ENCODE assay signal across 1 cellular context in genomic region chr1:95072532-95073419, GRCh38.
TF ChIP-seq lines count a peak whose summit lies in the region.

A gene with protein sequence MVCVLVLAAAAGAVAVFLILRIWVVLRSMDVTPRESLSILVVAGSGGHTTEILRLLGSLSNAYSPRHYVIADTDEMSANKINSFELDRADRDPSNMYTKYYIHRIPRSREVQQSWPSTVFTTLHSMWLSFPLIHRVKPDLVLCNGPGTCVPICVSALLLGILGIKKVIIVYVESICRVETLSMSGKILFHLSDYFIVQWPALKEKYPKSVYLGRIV (minus strand): TSS chr1:95072951. CDS start chr1:95072898, 53 bp downstream.

TF ChIP-seq in K562, 482 proteins besides CTCF, POLR2A, EP300 and RAD21 (continued from another document and continues in another):
- TF ChIP-seq REST (CRISPR knock-in tag; IDR thresholded peaks at IDR 0.05; ENCODE audit: low read depth) (no peak), SRSF1 (IDR thresholded peaks at IDR 0.05; ENCODE audit: low read depth, low read length) (no peak), TGIF2 (CRISPR knock-in tag; IDR thresholded peaks at IDR 0.05) (no peak), ZSCAN29 (IDR thresholded peaks at IDR 0.05) (no peak), DLX4 (CRISPR knock-in tag; IDR thresholded peaks at IDR 0.05) (no peak), ZNF175 (CRISPR knock-in tag; IDR thresholded peaks at IDR 0.05; ENCODE audit: low read depth) (no peak), MAFK (IDR thresholded peaks at IDR 0.05; ENCODE audit: low read length) (no peak), SMARCC2 (IDR thresholded peaks at IDR 0.05; ENCODE audit: low read depth) (no peak), DIDO1 (tag; IDR thresholded peaks at IDR 0.05; ENCODE audit: low read depth) (peak; percentile 86), MYNN (IDR thresholded peaks at IDR 0.05) (no peak), MYNN (CRISPR knock-in tag; IDR thresholded peaks at IDR 0.05) (no peak), U2AF1 (optimal IDR thresholded peaks at IDR 0.05; ENCODE audit: low read depth, low read length) (no peak), ZNF121 (CRISPR knock-in tag; conservative IDR thresholded peaks at IDR 0.05) (no peak), PCBP1 (IDR thresholded peaks at IDR 0.05; ENCODE audit: low read depth, low read length, poor library complexity, severe bottlenecking) (no peak), POLR2AphosphoS2 (IDR thresholded peaks at IDR 0.05; ENCODE audit: low read length) (no peak), ELF1 (tag; IDR thresholded peaks at IDR 0.05) (peak; percentile 95), SNAPC5 (CRISPR knock-in tag; IDR thresholded peaks at IDR 0.05) (no peak), NUFIP1 (IDR thresholded peaks at IDR 0.05; ENCODE audit: partially characterized antibody) (no peak), PML (IDR thresholded peaks at IDR 0.05; ENCODE audit: low read length) (no peak; the same call in 1 of the 2 replicates), GTF3C2 (IDR thresholded peaks at IDR 0.05; ENCODE audit: borderline replicate concordance, extremely low read depth, insufficient read length) (no peak), GABPB2 (CRISPR knock-in tag; conservative IDR thresholded peaks at IDR 0.05) (no peak), ZKSCAN3 (CRISPR knock-in tag; IDR thresholded peaks at IDR 0.05) (no peak), FIP1L1 (IDR thresholded peaks at IDR 0.05; ENCODE audit: low read depth, low read length, poor library complexity, severe bottlenecking) (no peak), ZNF699 (CRISPR knock-in tag; IDR thresholded peaks at IDR 0.05; ENCODE audit: insufficient replicate concordance) (no peak), MCM2 (IDR thresholded peaks at IDR 0.05; ENCODE audit: low read depth) (no peak), FOXK1 (CRISPR knock-in tag; IDR thresholded peaks at IDR 0.05; ENCODE audit: borderline replicate concordance) (0 out of 2 replicates have a peak, but pooled peaks have one; percentile 66), NR1H2 (CRISPR knock-in tag; IDR thresholded peaks at IDR 0.05) (no peak), ZNF408 (CRISPR knock-in tag; IDR thresholded peaks at IDR 0.05; ENCODE audit: low read depth) (no peak), SP1 (CRISPR knock-in tag; IDR thresholded peaks at IDR 0.05) (peak; percentile 75), HCFC1 (IDR thresholded peaks at IDR 0.05; ENCODE audit: low read depth, low read length) (peak; percentile 93), RUNX1 (IDR thresholded peaks at IDR 0.05; ENCODE audit: low read depth) (no peak), CEBPG (CRISPR knock-in tag; IDR thresholded peaks at IDR 0.05) (no peak), CEBPG (tag; conservative IDR thresholded peaks at IDR 0.05 in 1 of 2, IDR thresholded peaks at IDR 0.05 in 1 of 2) (no peak), NR2F6 (CRISPR knock-in tag; IDR thresholded peaks at IDR 0.05) (no peak), EZH2 (IDR thresholded peaks at IDR 0.05; ENCODE audit: borderline replicate concordance, low read depth, low read length) (no peak), RBM39 (optimal IDR thresholded peaks at IDR 0.05; ENCODE audit: low read depth, low read length) (no peak), TAF9B (IDR thresholded peaks at IDR 0.05; ENCODE audit: partially characterized antibody) (peak; percentile 25), ASH1L (IDR thresholded peaks at IDR 0.05; ENCODE audit: borderline replicate concordance, low read depth, partially characterized antibody) (peak; percentile 74), ZNF780A (CRISPR knock-in tag; IDR thresholded peaks at IDR 0.05) (no peak)
- TF ChIP-seq, protein P1, sequence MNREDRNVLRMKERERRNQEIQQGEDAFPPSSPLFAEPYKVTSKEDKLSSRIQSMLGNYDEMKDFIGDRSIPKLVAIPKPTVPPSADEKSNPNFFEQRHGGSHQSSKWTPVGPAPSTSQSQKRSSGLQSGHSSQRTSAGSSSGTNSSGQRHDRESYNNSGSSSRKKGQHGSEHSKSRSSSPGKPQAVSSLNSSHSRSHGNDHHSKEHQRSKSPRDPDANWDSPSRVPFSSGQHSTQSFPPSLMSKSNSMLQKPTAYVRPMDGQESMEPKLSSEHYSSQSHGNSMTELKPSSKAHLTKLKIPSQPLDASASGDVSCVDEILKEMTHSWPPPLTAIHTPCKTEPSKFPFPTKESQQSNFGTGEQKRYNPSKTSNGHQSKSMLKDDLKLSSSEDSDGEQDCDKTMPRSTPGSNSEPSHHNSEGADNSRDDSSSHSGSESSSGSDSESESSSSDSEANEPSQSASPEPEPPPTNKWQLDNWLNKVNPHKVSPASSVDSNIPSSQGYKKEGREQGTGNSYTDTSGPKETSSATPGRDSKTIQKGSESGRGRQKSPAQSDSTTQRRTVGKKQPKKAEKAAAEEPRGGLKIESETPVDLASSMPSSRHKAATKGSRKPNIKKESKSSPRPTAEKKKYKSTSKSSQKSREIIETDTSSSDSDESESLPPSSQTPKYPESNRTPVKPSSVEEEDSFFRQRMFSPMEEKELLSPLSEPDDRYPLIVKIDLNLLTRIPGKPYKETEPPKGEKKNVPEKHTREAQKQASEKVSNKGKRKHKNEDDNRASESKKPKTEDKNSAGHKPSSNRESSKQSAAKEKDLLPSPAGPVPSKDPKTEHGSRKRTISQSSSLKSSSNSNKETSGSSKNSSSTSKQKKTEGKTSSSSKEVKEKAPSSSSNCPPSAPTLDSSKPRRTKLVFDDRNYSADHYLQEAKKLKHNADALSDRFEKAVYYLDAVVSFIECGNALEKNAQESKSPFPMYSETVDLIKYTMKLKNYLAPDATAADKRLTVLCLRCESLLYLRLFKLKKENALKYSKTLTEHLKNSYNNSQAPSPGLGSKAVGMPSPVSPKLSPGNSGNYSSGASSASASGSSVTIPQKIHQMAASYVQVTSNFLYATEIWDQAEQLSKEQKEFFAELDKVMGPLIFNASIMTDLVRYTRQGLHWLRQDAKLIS (CRISPR knock-in tag; IDR thresholded peaks at IDR 0.05), result 0 out of 2 replicates have a peak, but pooled peaks have one; percentile 42
- TF ChIP-seq, protein P2, sequence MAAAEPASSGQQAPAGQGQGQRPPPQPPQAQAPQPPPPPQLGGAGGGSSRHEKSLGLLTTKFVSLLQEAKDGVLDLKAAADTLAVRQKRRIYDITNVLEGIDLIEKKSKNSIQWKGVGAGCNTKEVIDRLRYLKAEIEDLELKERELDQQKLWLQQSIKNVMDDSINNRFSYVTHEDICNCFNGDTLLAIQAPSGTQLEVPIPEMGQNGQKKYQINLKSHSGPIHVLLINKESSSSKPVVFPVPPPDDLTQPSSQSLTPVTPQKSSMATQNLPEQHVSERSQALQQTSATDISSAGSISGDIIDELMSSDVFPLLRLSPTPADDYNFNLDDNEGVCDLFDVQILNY (CRISPR knock-in tag; IDR thresholded peaks at IDR 0.05), result no peak
- TF ChIP-seq, protein P3, sequence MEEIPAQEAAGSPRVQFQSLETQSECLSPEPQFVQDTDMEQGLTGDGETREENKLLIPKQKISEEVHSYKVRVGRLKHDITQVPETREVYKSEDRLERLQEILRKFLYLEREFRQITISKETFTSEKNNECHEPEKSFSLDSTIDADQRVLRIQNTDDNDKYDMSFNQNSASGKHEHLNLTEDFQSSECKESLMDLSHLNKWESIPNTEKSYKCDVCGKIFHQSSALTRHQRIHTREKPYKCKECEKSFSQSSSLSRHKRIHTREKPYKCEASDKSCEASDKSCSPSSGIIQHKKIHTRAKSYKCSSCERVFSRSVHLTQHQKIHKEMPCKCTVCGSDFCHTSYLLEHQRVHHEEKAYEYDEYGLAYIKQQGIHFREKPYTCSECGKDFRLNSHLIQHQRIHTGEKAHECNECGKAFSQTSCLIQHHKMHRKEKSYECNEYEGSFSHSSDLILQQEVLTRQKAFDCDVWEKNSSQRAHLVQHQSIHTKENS (CRISPR knock-in tag; IDR thresholded peaks at IDR 0.05), result no peak
- TF ChIP-seq, protein P4, sequence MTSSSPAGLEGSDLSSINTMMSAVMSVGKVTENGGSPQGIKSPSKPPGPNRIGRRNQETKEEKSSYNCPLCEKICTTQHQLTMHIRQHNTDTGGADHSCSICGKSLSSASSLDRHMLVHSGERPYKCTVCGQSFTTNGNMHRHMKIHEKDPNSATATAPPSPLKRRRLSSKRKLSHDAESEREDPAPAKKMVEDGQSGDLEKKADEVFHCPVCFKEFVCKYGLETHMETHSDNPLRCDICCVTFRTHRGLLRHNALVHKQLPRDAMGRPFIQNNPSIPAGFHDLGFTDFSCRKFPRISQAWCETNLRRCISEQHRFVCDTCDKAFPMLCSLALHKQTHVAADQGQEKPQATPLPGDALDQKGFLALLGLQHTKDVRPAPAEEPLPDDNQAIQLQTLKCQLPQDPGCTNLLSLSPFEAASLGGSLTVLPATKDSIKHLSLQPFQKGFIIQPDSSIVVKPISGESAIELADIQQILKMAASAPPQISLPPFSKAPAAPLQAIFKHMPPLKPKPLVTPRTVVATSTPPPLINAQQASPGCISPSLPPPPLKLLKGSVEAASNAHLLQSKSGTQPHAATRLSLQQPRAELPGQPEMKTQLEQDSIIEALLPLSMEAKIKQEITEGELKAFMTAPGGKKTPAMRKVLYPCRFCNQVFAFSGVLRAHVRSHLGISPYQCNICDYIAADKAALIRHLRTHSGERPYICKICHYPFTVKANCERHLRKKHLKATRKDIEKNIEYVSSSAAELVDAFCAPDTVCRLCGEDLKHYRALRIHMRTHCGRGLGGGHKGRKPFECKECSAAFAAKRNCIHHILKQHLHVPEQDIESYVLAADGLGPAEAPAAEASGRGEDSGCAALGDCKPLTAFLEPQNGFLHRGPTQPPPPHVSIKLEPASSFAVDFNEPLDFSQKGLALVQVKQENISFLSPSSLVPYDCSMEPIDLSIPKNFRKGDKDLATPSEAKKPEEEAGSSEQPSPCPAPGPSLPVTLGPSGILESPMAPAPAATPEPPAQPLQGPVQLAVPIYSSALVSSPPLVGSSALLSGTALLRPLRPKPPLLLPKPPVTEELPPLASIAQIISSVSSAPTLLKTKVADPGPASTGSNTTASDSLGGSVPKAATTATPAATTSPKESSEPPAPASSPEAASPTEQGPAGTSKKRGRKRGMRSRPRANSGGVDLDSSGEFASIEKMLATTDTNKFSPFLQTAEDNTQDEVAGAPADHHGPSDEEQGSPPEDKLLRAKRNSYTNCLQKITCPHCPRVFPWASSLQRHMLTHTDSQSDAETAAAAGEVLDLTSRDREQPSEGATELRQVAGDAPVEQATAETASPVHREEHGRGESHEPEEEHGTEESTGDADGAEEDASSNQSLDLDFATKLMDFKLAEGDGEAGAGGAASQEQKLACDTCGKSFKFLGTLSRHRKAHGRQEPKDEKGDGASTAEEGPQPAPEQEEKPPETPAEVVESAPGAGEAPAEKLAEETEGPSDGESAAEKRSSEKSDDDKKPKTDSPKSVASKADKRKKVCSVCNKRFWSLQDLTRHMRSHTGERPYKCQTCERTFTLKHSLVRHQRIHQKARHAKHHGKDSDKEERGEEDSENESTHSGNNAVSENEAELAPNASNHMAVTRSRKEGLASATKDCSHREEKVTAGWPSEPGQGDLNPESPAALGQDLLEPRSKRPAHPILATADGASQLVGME (CRISPR knock-in tag; IDR thresholded peaks at IDR 0.05), result 0 out of 2 replicates have a peak, but pooled peaks have one; percentile 58
